1 cellular context compared by ENCODE assay signal in genomic region chr20:354298-354977, GRCh38.
TF ChIP-seq lines count a peak whose summit lies in the region.

No MANE protein-coding gene starts in this region.

TF ChIP-seq in HEK293, 187 proteins besides CTCF, POLR2A, EP300 and RAD21 (continued from another document):
- TF ChIP-seq ZNF488 (tag by site-specific recombination; IDR thresholded peaks at IDR 0.05) = no peak
- TF ChIP-seq ZBTB8A (tag by site-specific recombination; IDR thresholded peaks at IDR 0.05) = peak; percentile 25; the same call in 1 of the 2 replicates
- TF ChIP-seq ZBTB17 (tag by site-specific recombination; IDR thresholded peaks at IDR 0.05) = 0 out of 2 replicates have a peak, but pooled peaks have one; percentile 12
- TF ChIP-seq ZNF133 (tag by site-specific recombination; IDR thresholded peaks at IDR 0.05) = no peak
- no peak for TF ChIP-seq ZNF830 (tag by site-specific recombination; IDR thresholded peaks at IDR 0.05; ENCODE audit: low read depth)
- peak; percentile 98 for TF ChIP-seq ZNF654 (tag by site-specific recombination; IDR thresholded peaks at IDR 0.05; ENCODE audit: low read depth)
- TF ChIP-seq ZNF501 (tag by site-specific recombination; IDR thresholded peaks at IDR 0.05) = no peak
- TF ChIP-seq KLF17 (tag by site-specific recombination; IDR thresholded peaks at IDR 0.05) = peak; percentile 82
- peak; percentile 72 for TF ChIP-seq GLIS2 (tag by site-specific recombination; IDR thresholded peaks at IDR 0.05)
- peak; percentile 58; the same call in 1 of the 2 replicates for TF ChIP-seq ZBTB48 (tag by site-specific recombination; IDR thresholded peaks at IDR 0.05)
- peak; percentile 27; the same call in 1 of the 2 replicates for TF ChIP-seq KLF10 (tag by site-specific recombination; IDR thresholded peaks at IDR 0.05)
- TF ChIP-seq KLF1 (tag by site-specific recombination; IDR thresholded peaks at IDR 0.05) = 0 out of 2 replicates have a peak, but pooled peaks have one; percentile 41
- TF ChIP-seq KLF9 (tag by site-specific recombination; IDR thresholded peaks at IDR 0.05; ENCODE audit: low read depth) = peak; percentile 48; the same call in 1 of the 2 replicates
- TF ChIP-seq ZNF16 (tag by site-specific recombination; IDR thresholded peaks at IDR 0.05; ENCODE audit: low read depth) = no peak
- peak; percentile 48; the same call in 1 of the 2 replicates for TF ChIP-seq ZNF335 (tag by site-specific recombination; conservative IDR thresholded peaks at IDR 0.05)
- 0 out of 2 replicates have a peak, but pooled peaks have one; percentile 30 for TF ChIP-seq ZNF391 (tag by site-specific recombination; IDR thresholded peaks at IDR 0.05; ENCODE audit: borderline replicate concordance, low read depth)
- no peak for TF ChIP-seq ZNF664 (tag by site-specific recombination; IDR thresholded peaks at IDR 0.05)
- 0 out of 2 replicates have a peak, but pooled peaks have one; percentile 27 for TF ChIP-seq WT1 (tag by site-specific recombination; IDR thresholded peaks at IDR 0.05)
- TF ChIP-seq ZNF561 (tag by site-specific recombination; IDR thresholded peaks at IDR 0.05; ENCODE audit: borderline replicate concordance) = peak; percentile 63; the same call in 1 of the 2 replicates
- TF ChIP-seq GLIS1 (tag by site-specific recombination; IDR thresholded peaks at IDR 0.05) = peak; percentile 59
- peak; percentile 25; the same call in 1 of the 2 replicates for TF ChIP-seq SP3 (tag by site-specific recombination; IDR thresholded peaks at IDR 0.05)
